In the genomic region with DNA sequence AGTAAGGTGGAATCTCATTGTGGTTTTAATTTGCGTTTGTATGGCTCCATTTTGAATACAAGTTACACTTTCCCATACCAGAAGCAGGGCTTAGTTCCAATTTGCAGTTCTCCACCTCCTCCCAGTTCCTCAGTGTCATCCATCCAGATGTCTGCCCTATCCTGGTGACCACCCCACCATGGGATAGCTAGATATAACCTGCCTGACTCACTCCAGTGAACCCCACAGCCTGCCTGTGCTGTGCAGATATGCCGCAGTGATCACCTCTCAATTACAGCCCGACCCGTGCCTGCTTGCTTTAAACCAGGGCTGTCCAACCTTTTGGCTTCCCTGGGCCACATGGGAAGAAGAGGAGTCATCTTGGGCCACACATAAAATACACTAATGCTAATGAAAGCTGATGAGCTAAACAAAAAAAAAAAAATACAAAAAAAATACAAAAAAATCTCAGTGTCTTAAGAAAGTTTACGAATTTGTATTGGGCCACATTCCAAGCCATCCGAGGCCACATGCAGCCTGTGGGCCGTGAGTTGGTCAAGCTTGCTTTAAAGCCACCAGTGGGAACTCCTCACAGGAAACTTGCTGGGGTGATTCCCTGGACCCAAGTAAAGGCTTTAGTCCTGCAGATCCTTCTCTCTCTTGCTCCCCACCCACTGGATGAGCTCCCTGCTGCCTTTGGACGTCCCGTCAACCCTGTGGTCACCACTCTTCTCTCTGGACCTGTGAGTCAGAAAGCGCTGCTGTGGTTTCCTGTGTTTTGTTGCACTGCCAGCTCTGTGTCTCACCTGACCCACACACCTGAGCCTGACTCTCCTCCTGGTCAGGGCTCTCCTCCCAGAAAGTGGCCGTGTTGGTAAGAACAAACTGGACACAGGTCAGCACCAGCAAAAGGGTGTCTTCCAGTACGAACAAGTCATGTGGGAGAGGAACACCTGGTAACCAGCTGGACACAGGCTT, we compare ENCODE assay signal across 16 cellular contexts.
DNase-seq lines count a peak whose midpoint lies in the region; ATAC-seq, FAIRE-seq and TF ChIP-seq lines count a peak whose summit lies in the region.
"Had no signal": no experiment of that assay in that cellular context is flagged by ENCODE, and none has a peak within 500 bp of the region (broad histone marks: within the 10 kb centered on the region; RNA-seq: fewer than 3 reads in every experiment).

No MANE protein-coding gene starts in this region.

- H3K4me1 Mint-ChIP-seq in activated T-helper 2 cell treated with anti-CD3 and anti-CD28 coated beads, Interferon-gamma antibody, Interleukin-2, Interleukin-4, amounts not matched to agents 10 μg/mL and 5 μg/mL and 100 μg/mL, durations not matched to agents 14 hours and 24 hours and 36 hours (ENCODE audit: low read depth): no peaks in the 10 kb centered on the region
- peaks cover 0 to 7% of the 10 kb centered on the region in 2 donors for H3K4me1 Mint-ChIP-seq in natural killer cell
- H3K4me1 Mint-ChIP-seq in glutamatergic neuron (ENCODE audit: low read depth, unreplicated experiment): no peaks in the 10 kb centered on the region
- H3K4me1 Mint-ChIP-seq: nephron had no signal

- FAIRE-seq in GM12892 (lab: Jason Lieb, UNC): no peak

- no peaks in the 10 kb centered on the region for H3K27me3 Mint-ChIP-seq in activated T-helper 2 cell treated with anti-CD3 and anti-CD28 coated beads, Interferon-gamma antibody, Interleukin-2, Interleukin-4, amounts not matched to agents 10 μg/mL and 5 μg/mL and 100 μg/mL, durations not matched to agents 14 hours and 24 hours and 36 hours (ENCODE audit: low read depth)
- no peaks in the 10 kb centered on the region for H3K27me3 Mint-ChIP-seq in natural killer cell (ENCODE audit: low read depth in 2 of 2)
- peaks cover 6% of the 10 kb centered on the region for H3K27me3 Mint-ChIP-seq in glutamatergic neuron (ENCODE audit: unreplicated experiment)
- H3K27me3 Mint-ChIP-seq: memory B cell had no signal

- no peak overlapping the region for H3K27ac Mint-ChIP-seq in activated T-helper 2 cell treated with anti-CD3 and anti-CD28 coated beads, Interferon-gamma antibody, Interleukin-2, Interleukin-4, amounts not matched to agents 10 μg/mL and 5 μg/mL and 100 μg/mL, durations not matched to agents 14 hours and 24 hours and 36 hours
- H3K27ac Mint-ChIP-seq in natural killer cell (no peak overlapping the region), glutamatergic neuron (ENCODE audit: unreplicated experiment) (no peak overlapping the region)
- H3K27ac Mint-ChIP-seq: memory B cell, nephron had no signal

- no peaks in the 10 kb centered on the region for H3K36me3 Mint-ChIP-seq in activated T-helper 2 cell treated with anti-CD3 and anti-CD28 coated beads, Interferon-gamma antibody, Interleukin-2, Interleukin-4, amounts not matched to agents 10 μg/mL and 5 μg/mL and 100 μg/mL, durations not matched to agents 14 hours and 24 hours and 36 hours (ENCODE audit: low read depth)
- no peaks in the 10 kb centered on the region for H3K36me3 Mint-ChIP-seq in natural killer cell
- H3K36me3 Mint-ChIP-seq in glutamatergic neuron (ENCODE audit: unreplicated experiment): peaks cover 15% of the 10 kb centered on the region

- peak; percentile 13 for DNase-seq in H4 (ENCODE audit: low spot score)
- DNase-seq in M059J (ENCODE audit: low read depth): peak; percentile 84
- peak; percentile 10 for DNase-seq in activated T-helper 2 cell treated with anti-CD3 and anti-CD28 coated beads, Interferon-gamma antibody, Interleukin-2, Interleukin-4, amounts not matched to agents 10 μg/mL and 5 μg/mL and 100 μg/mL, durations not matched to agents 14 hours and 24 hours and 36 hours (ENCODE audit: low spot score)
- DNase-seq in natural killer cell: no peak
- no peak for DNase-seq in glutamatergic neuron
- DNase-seq in NCI-H2171 (lab: John Stamatoyannopoulos, UW): no peak
- no peak for DNase-seq in GM12892 (ENCODE audit: insufficient read length)
- DNase-seq: caudate nucleus, GDM1, heart left ventricle, NCI-H1092 treated with DMSO at 0.1 percent for 48 hours, upper lobe of left lung had no signal

- TF ChIP-seq CTCF in natural killer cell (IDR thresholded peaks at IDR 0.05) (no peak), glutamatergic neuron (IDR thresholded peaks at IDR 0.05; ENCODE audit: partially characterized antibody, unreplicated experiment) (no peak)

- ATAC-seq in natural killer cell (peak in 2 of 3 donors; percentile 46 to 61), HG02884 (IDR thresholded peaks at IDR 0.05; ENCODE audit: unreplicated experiment) (no peak)
- ATAC-seq: GM12878, heart left ventricle had no signal

- no peak for TF ChIP-seq POLR2A in GM12892 (IDR thresholded peaks at IDR 0.05; ENCODE audit: low read depth, low read length)

- peaks cover 27% of the 10 kb centered on the region for H3K9me3 Mint-ChIP-seq in activated T-helper 2 cell treated with anti-CD3 and anti-CD28 coated beads, Interferon-gamma antibody, Interleukin-2, Interleukin-4, amounts not matched to agents 10 μg/mL and 5 μg/mL and 100 μg/mL, durations not matched to agents 14 hours and 24 hours and 36 hours
- H3K9me3 Mint-ChIP-seq in natural killer cell (peaks cover 0 to 3% of the 10 kb centered on the region in 2 donors), glutamatergic neuron (ENCODE audit: unreplicated experiment) (peaks cover 10% of the 10 kb centered on the region)

- no peak overlapping the region for H3K4me3 Mint-ChIP-seq in activated T-helper 2 cell treated with anti-CD3 and anti-CD28 coated beads, Interferon-gamma antibody, Interleukin-2, Interleukin-4, amounts not matched to agents 10 μg/mL and 5 μg/mL and 100 μg/mL, durations not matched to agents 14 hours and 24 hours and 36 hours (ENCODE audit: low read depth)
- H3K4me3 Mint-ChIP-seq in natural killer cell (no peak overlapping the region), glutamatergic neuron (ENCODE audit: unreplicated experiment) (no peak overlapping the region)
- H3K4me3 Mint-ChIP-seq: memory B cell, nephron had no signal

- intact Hi-C loops in activated T-helper 2 cell treated with anti-CD3 and anti-CD28 coated beads, Interferon-gamma antibody, Interleukin-2, Interleukin-4, amounts not matched to agents 10 μg/mL and 5 μg/mL and 100 μg/mL, durations not matched to agents 14 hours and 24 hours and 36 hours (cut with micrococcal nuclease): no loop called here
- intact Hi-C loops in natural killer cell (cut with micrococcal nuclease): no loop called here

Comparison
In these comparisons a context has a peak if more than half of its experiments do, and no peak if none do; other contexts are left out.
1. DNase-seq: peak in H4 (single experiment), M059J (single experiment) and activated T-helper 2 cell treated with anti-CD3 and anti-CD28 coated beads, Interferon-gamma antibody, Interleukin-2, Interleukin-4, amounts not matched to agents 10 μg/mL and 5 μg/mL and 100 μg/mL, durations not matched to agents 14 hours and 24 hours and 36 hours (single experiment); none in natural killer cell (single experiment), glutamatergic neuron (single experiment), NCI-H2171 (single experiment) and GM12892 (single experiment).